ENCODE assay signal across 8 cellular contexts in genomic region chr4:83509156-83509585, GRCh38. TPM values are rescaled to one million over a fixed set of nuclear protein-coding genes. Genes with fewer than 3 reads are reported as not detected.
DNase-seq lines count a peak whose midpoint lies in the region; ATAC-seq, FAIRE-seq and TF ChIP-seq lines count a peak whose summit lies in the region.
"Not testable (repeated sequence)": the region's sequence is repeated elsewhere in the genome, so short reads cannot be mapped to it uniquely, and the experiment has no call there.

No MANE protein-coding gene starts in this region.

- ATAC-seq in activated CD8-positive, alpha-beta memory T cell treated with anti-CD3 and anti-CD28 coated beads, Interleukin-2, amount 10 ng/mL, durations not matched to agents 7 days and 5 days = not testable (repeated sequence)

- not testable (repeated sequence) for H3K27me3 ChIP-seq in Peyer's patch; smooth muscle cell (ENCODE audit: low read depth)

- H3K36me3 ChIP-seq in Peyer's patch; kidney (ENCODE audit: control insufficient read depth in 1 of 2, insufficient read depth in 2 of 2, low read length in 2 of 2); smooth muscle cell (ENCODE audit: low read depth): not testable (repeated sequence)

- H3F3A ChIP-seq in smooth muscle cell (ENCODE audit: low read depth) = not testable (repeated sequence)

- not testable (repeated sequence) for FAIRE-seq in kidney (lab: Jason Lieb, UNC)

- not testable (repeated sequence) for H3K4me3 Mint-ChIP-seq in activated CD8-positive, alpha-beta memory T cell treated with anti-CD3 and anti-CD28 coated beads, Interleukin-2, amount 10 ng/mL, durations not matched to agents 7 days and 5 days; dendritic cell treated with granulocyte-macrophage colony-stimulating factor and Interleukin-4, amounts not matched to agents 40 ng/mL and 50 ng/mL, for 4 days

- H3K4me3 ChIP-seq in GM12865 (ENCODE audit: low read depth, low read length); Peyer's patch; kidney (ENCODE audit: low read length in 2 of 2); smooth muscle cell: not testable (repeated sequence)

- not testable (repeated sequence) for H3K4me1 ChIP-seq in Peyer's patch; kidney (ENCODE audit: control insufficient read depth in 1 of 2, insufficient read depth in 1 of 2, low read depth in 1 of 2, low read length in 2 of 2); smooth muscle cell (ENCODE audit: low read depth)

- H3K27me3 Mint-ChIP-seq in activated CD8-positive, alpha-beta memory T cell treated with anti-CD3 and anti-CD28 coated beads, Interleukin-2, amount 10 ng/mL, durations not matched to agents 7 days and 5 days; dendritic cell treated with granulocyte-macrophage colony-stimulating factor and Interleukin-4, amounts not matched to agents 40 ng/mL and 50 ng/mL, for 4 days: not testable (repeated sequence)

- H3K27ac Mint-ChIP-seq in activated CD8-positive, alpha-beta memory T cell treated with anti-CD3 and anti-CD28 coated beads, Interleukin-2, amount 10 ng/mL, durations not matched to agents 7 days and 5 days = not testable (repeated sequence)
- peak overlapping the region; percentile 7 for H3K27ac Mint-ChIP-seq in dendritic cell treated with granulocyte-macrophage colony-stimulating factor and Interleukin-4, amounts not matched to agents 40 ng/mL and 50 ng/mL, for 4 days

- not testable (repeated sequence) for H3K9me3 Mint-ChIP-seq in activated CD8-positive, alpha-beta memory T cell treated with anti-CD3 and anti-CD28 coated beads, Interleukin-2, amount 10 ng/mL, durations not matched to agents 7 days and 5 days (ENCODE audit: low read depth); dendritic cell treated with granulocyte-macrophage colony-stimulating factor and Interleukin-4, amounts not matched to agents 40 ng/mL and 50 ng/mL, for 4 days

- DNase-seq in A172 (ENCODE audit: low spot score) (peak; percentile 53), GM12865 (ENCODE audit: low read depth) (peak; percentile 71), LoVo (ENCODE audit: low spot score) (peak; percentile 46), Peyer's patch (peak in 2 of 3 donors; percentile 47 to 82)
- peak; percentile 76 for DNase-seq in activated CD8-positive, alpha-beta memory T cell treated with anti-CD3 and anti-CD28 coated beads, Interleukin-2, amount 10 ng/mL, durations not matched to agents 7 days and 5 days
- DNase-seq in kidney; smooth muscle cell (lab: John Stamatoyannopoulos, UW; ENCODE audit: unreplicated experiment): not testable (repeated sequence)

- not testable (repeated sequence) for H2AFZ ChIP-seq in smooth muscle cell (ENCODE audit: low read depth)

- H3K9ac ChIP-seq in kidney (ENCODE audit: low read length in 2 of 2); smooth muscle cell (ENCODE audit: low read depth): not testable (repeated sequence)

- CTCF ChIA-PET in activated CD8-positive, alpha-beta memory T cell treated with anti-CD3 and anti-CD28 coated beads, Interleukin-2, amount 10 ng/mL, durations not matched to agents 7 days and 5 days (lab: Charles Lee) = interaction anchor here (0.9 to 4.5 kb wide), 17 partner anchors 9 to 147 kb away, joined by 3 to 84 read pairs (median 5); partner anchors contain the start of genes ABRAXAS1 and GPAT3

- not testable (repeated sequence) for TF ChIP-seq POLR2A in Peyer's patch (IDR thresholded peaks at IDR 0.05)

- not testable (repeated sequence) for H3K9me3 ChIP-seq in Peyer's patch; kidney (ENCODE audit: control insufficient read depth in 1 of 2, low read length in 2 of 2); smooth muscle cell (replicated peaks; ENCODE audit: low read depth)

- not testable (repeated sequence) for H3K36me3 Mint-ChIP-seq in activated CD8-positive, alpha-beta memory T cell treated with anti-CD3 and anti-CD28 coated beads, Interleukin-2, amount 10 ng/mL, durations not matched to agents 7 days and 5 days; dendritic cell treated with granulocyte-macrophage colony-stimulating factor and Interleukin-4, amounts not matched to agents 40 ng/mL and 50 ng/mL, for 4 days (ENCODE audit: low read depth)

- WGBS in smooth muscle cell (ENCODE audit: low lambda C conversion rate) = 74% methylated on average over 3 of the region's 3 CpGs

- H4K20me1 ChIP-seq in smooth muscle cell (ENCODE audit: low read depth) = not testable (repeated sequence)

- TF ChIP-seq CTCF in GM12865 (IDR thresholded peaks at IDR 0.05; ENCODE audit: insufficient read depth, low read depth, low read length, missing control alignments) = peak; percentile 65
- TF ChIP-seq CTCF in Peyer's patch (IDR thresholded peaks at IDR 0.05) = peak; percentile 32 to 95 (median 82)
- TF ChIP-seq CTCF in kidney (IDR thresholded peaks at IDR 0.05; ENCODE audit: borderline replicate concordance, extremely low read depth, insufficient read depth) = peak; percentile 53
- peak; percentile 47 for TF ChIP-seq CTCF in smooth muscle cell (IDR thresholded peaks at IDR 0.05; ENCODE audit: borderline replicate concordance, insufficient read depth, poor library complexity, severe bottlenecking)

- H3K79me2 ChIP-seq in smooth muscle cell (ENCODE audit: low read depth) = not testable (repeated sequence)

- peaks cover 12% of the 10 kb centered on the region for H3K4me1 Mint-ChIP-seq in activated CD8-positive, alpha-beta memory T cell treated with anti-CD3 and anti-CD28 coated beads, Interleukin-2, amount 10 ng/mL, durations not matched to agents 7 days and 5 days
- H3K4me1 Mint-ChIP-seq in dendritic cell treated with granulocyte-macrophage colony-stimulating factor and Interleukin-4, amounts not matched to agents 40 ng/mL and 50 ng/mL, for 4 days (ENCODE audit: low read depth) = peaks cover 18% of the 10 kb centered on the region

- intact Hi-C loops in dendritic cell treated with granulocyte-macrophage colony-stimulating factor and Interleukin-4, amounts not matched to agents 40 ng/mL and 50 ng/mL, for 4 days (cut with micrococcal nuclease) = loop anchor here (1.0 to 10.0 kb wide), 2 partner anchors 131 to 986 kb away; partner anchors contain the start of gene NKX6-1
- intact Hi-C loops in kidney (cut with DNase I) = loop anchor here (5.0 kb wide), 1 partner anchor 133 kb away; no protein-coding TSS in a partner anchor

- H3K4me2 ChIP-seq in smooth muscle cell = not testable (repeated sequence)

- not testable (repeated sequence) for H3K27ac ChIP-seq in Peyer's patch; kidney (ENCODE audit: low read depth in 2 of 2, low read length in 2 of 2); smooth muscle cell (ENCODE audit: low read depth)

RNA-seq across cellular contexts. Expression of gene ABRAXAS1, which starts 24.3 kb away (rescaled TPM):
- total RNA-seq in A172 (2014; rRNA removed; shearing (Covaris generic)) = 9.3 and 16.4 TPM in 2 replicates
- 10 to 100 TPM in 1 of 4 donors, 1 to 10 TPM in 3; 3.7 to 10.7 (median 7.6) TPM for total RNA-seq in Peyer's patch
- total RNA-seq in activated CD8-positive, alpha-beta memory T cell treated with anti-CD3 and anti-CD28 coated beads, Interleukin-2, amount 10 ng/mL, durations not matched to agents 7 days and 5 days = 10 to 100 TPM; 11.3 to 11.5 TPM
- total RNA-seq in kidney = 14.8 TPM
- polyA plus RNA-seq in kidney (ENCODE audit: insufficient read depth, low read depth, low replicate concordance) = 8.2 TPM
- 10.1 and 12.4 TPM in 2 replicates for total RNA-seq in smooth muscle cell
- 1.5 and 2.5 TPM in 2 replicates for polyA plus RNA-seq in smooth muscle cell

RNA-seq across cellular contexts. Expression of gene GPAT3, which starts 26.7 kb away (rescaled TPM):
- total RNA-seq in A172 (2014; rRNA removed; shearing (Covaris generic)) = 7.8 and 9.9 TPM in 2 replicates
- 10 to 100 TPM in 3 of 4 donors, 1 to 10 TPM in 1; 7.4 to 86.0 (median 51.8) TPM for total RNA-seq in Peyer's patch
- 10 to 100 TPM; 25.9 to 34.0 TPM for total RNA-seq in activated CD8-positive, alpha-beta memory T cell treated with anti-CD3 and anti-CD28 coated beads, Interleukin-2, amount 10 ng/mL, durations not matched to agents 7 days and 5 days
- total RNA-seq in kidney = 11.4 TPM
- 25.3 TPM for polyA plus RNA-seq in kidney (ENCODE audit: insufficient read depth, low read depth, low replicate concordance)
- total RNA-seq in smooth muscle cell = 0.27 and 0.31 TPM in 2 replicates
- polyA plus RNA-seq in smooth muscle cell = 0.67 and 1.1 TPM in 2 replicates

RNA-seq across cellular contexts. Expression of gene MRPS18C, which starts 53.3 kb away (rescaled TPM):
- 38.3 and 49.2 TPM in 2 replicates for total RNA-seq in A172 (2014; rRNA removed; shearing (Covaris generic))
- total RNA-seq in Peyer's patch = 10 to 100 TPM in 3 of 4 donors, 1 to 10 TPM in 1; 9.9 to 30.8 (median 22.7) TPM
- total RNA-seq in activated CD8-positive, alpha-beta memory T cell treated with anti-CD3 and anti-CD28 coated beads, Interleukin-2, amount 10 ng/mL, durations not matched to agents 7 days and 5 days = 10 to 100 TPM; 53.9 to 64.4 TPM
- total RNA-seq in kidney = 44.4 TPM
- polyA plus RNA-seq in kidney (ENCODE audit: insufficient read depth, low read depth, low replicate concordance) = 67.0 TPM
- total RNA-seq in smooth muscle cell = 24.2 and 39.6 TPM in 2 replicates
- polyA plus RNA-seq in smooth muscle cell = 121 and 128 TPM in 2 replicates

RNA-seq across cellular contexts. Expression of gene HELQ, which starts 53.5 kb away (rescaled TPM):
- total RNA-seq in A172 (2014; rRNA removed; shearing (Covaris generic)) = 6.9 and 7.6 TPM in 2 replicates
- total RNA-seq in Peyer's patch = 10 to 100 TPM; 17.0 to 59.4 (median 20.4) TPM
- total RNA-seq in activated CD8-positive, alpha-beta memory T cell treated with anti-CD3 and anti-CD28 coated beads, Interleukin-2, amount 10 ng/mL, durations not matched to agents 7 days and 5 days = 10 to 100 TPM; 14.8 to 16.7 TPM
- 20.9 TPM for total RNA-seq in kidney
- polyA plus RNA-seq in kidney (ENCODE audit: insufficient read depth, low read depth, low replicate concordance) = 14.3 TPM
- 5.7 and 10.2 TPM in 2 replicates for total RNA-seq in smooth muscle cell
- 6.1 and 6.7 TPM in 2 replicates for polyA plus RNA-seq in smooth muscle cell
